In the genomic region with DNA sequence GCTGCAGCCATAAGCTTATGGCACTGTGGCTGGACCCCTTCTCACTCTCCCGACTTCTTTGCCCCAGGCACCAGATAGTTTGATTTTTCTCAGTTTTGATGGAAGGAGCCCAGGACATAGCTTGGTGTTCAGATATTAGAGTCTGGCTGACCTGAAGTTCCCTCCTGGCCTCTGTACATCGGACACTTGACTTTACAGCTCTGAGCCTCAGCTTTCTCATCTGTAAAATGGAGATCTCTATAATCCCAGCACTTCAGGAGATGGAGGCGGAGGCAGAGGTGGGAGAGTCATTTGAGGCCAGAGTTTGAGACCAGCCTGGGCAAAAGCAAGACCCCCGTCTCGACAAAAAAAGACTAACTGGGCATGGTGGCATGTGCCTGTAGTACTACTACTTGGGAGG, we compare ENCODE assay signal across 9 cellular contexts. TPM values are rescaled to one million over a fixed set of nuclear protein-coding genes. Genes with fewer than 3 reads are reported as not detected.
DNase-seq lines count a peak whose midpoint lies in the region; ATAC-seq, FAIRE-seq and TF ChIP-seq lines count a peak whose summit lies in the region.
"Had no signal": no experiment of that assay in that cellular context is flagged by ENCODE, and none has a peak within 500 bp of the region (broad histone marks: within the 10 kb centered on the region; RNA-seq: fewer than 3 reads in every experiment).

No MANE protein-coding gene starts in this region.

- H3K27ac ChIP-seq in 22Rv1 (peak overlapping the region; percentile 64), HL-60 (replicated peaks) (no peak overlapping the region; the same call in 1 of the 2 replicates)

- H3K9ac ChIP-seq in mucosa of stomach (ENCODE audit: low read length): peak overlapping the region; percentile 89

- H3K36me3 ChIP-seq in bronchial epithelial cell (ENCODE audit: control insufficient read depth, insufficient read depth, low read length) (peaks cover 2% of the 10 kb centered on the region), mucosa of stomach (ENCODE audit: control insufficient read depth, insufficient read depth, low read length) (no peaks in the 10 kb centered on the region)

- FAIRE-seq in bronchial epithelial cell (lab: Jason Lieb, UNC): no peak

- TF ChIP-seq CTCF in 22Rv1 (IDR thresholded peaks at IDR 0.05) (no peak), HL-60 (IDR thresholded peaks at IDR 0.05; ENCODE audit: insufficient read depth, low read length) (no peak), bronchial epithelial cell (IDR thresholded peaks at IDR 0.05; ENCODE audit: insufficient read depth, low read length, severe bottlenecking) (no peak)

- no peaks in the 10 kb centered on the region for H3K27me3 ChIP-seq in HL-60 (ENCODE audit: insufficient read depth, poor library complexity, severe bottlenecking)
- H3K27me3 ChIP-seq in bronchial epithelial cell (ENCODE audit: control insufficient read depth, insufficient read depth, low read length): no peaks in the 10 kb centered on the region
- H3K27me3 ChIP-seq in mucosa of stomach (ENCODE audit: control insufficient read depth, insufficient read depth, low read length): no peaks in the 10 kb centered on the region

- DNase-seq in HL-60 (ENCODE audit: low read depth in 1 of 2, low spot score in 1 of 2) (no peak), bronchial epithelial cell (ENCODE audit: low read depth) (no peak), NCI-H187 (lab: John Stamatoyannopoulos, UW) (no peak), AG20443 (ENCODE audit: low spot score) (no peak), cerebellum (ENCODE audit: low spot score) (no peak)
- DNase-seq: activated gamma-delta T cell had no signal

- peak overlapping the region; percentile 91 for H3K4me3 ChIP-seq in HL-60 (replicated peaks; ENCODE audit: insufficient read depth, low read length)
- peak overlapping the region; percentile 76 for H3K4me3 ChIP-seq in bronchial epithelial cell (ENCODE audit: low read depth, low read length)
- peak overlapping the region; percentile 23 for H3K4me3 ChIP-seq in mucosa of stomach (ENCODE audit: low read length)

- peaks cover 11% of the 10 kb centered on the region for H3K4me1 ChIP-seq in mucosa of stomach (ENCODE audit: control insufficient read depth, insufficient read depth, low read length)

- ATAC-seq in GM21423 (IDR thresholded peaks at IDR 0.05; ENCODE audit: unreplicated experiment): no peak

- no peaks in the 10 kb centered on the region for H3K9me3 ChIP-seq in mucosa of stomach (ENCODE audit: control insufficient read depth, low read length)

RNA-seq across cellular contexts. Expression of gene CC2D1A, which starts 0.9 kb away (rescaled TPM):
- total RNA-seq in bronchial epithelial cell (6.8 and 11.3 TPM in 2 replicates), cerebellum (10.1 TPM)

RNA-seq across cellular contexts. Expression of gene BRME1, which starts 1.0 kb away (rescaled TPM):
- 0.26 and 0.77 TPM in 2 replicates for total RNA-seq in bronchial epithelial cell
- total RNA-seq in cerebellum: 8.6 TPM

RNA-seq across cellular contexts. Expression of gene NANOS3, which starts 30.0 kb away (rescaled TPM):
- total RNA-seq in bronchial epithelial cell (0.53 TPM in 1 of 2 replicates, not detected in the other), cerebellum (2.9 TPM)

RNA-seq across cellular contexts. Expression of gene PODNL1, which starts 31.3 kb away (rescaled TPM):
- total RNA-seq in bronchial epithelial cell: 0.38 TPM in 1 of 2 replicates, not detected in the other
- total RNA-seq in cerebellum: 0.45 TPM

RNA-seq across cellular contexts. Expression of gene DCAF15, which starts 45.4 kb away (rescaled TPM):
- total RNA-seq in bronchial epithelial cell (6.3 and 8.2 TPM in 2 replicates), cerebellum (11.6 TPM)

Comparison
In these comparisons a context has a peak if more than half of its experiments do, and no peak if none do; other contexts are left out.
1. H3K4me3 ChIP-seq: peak in every context shown above with its lines; median percentile 91 in HL-60; 76 in bronchial epithelial cell; 23 in mucosa of stomach.